In genomic region chr21:32524010-32524719, GRCh38 we compare ENCODE assay signal across 10 cellular contexts.
DNase-seq lines count a peak whose midpoint lies in the region; ATAC-seq, FAIRE-seq and TF ChIP-seq lines count a peak whose summit lies in the region.
"Had no signal": no experiment of that assay in that cellular context is flagged by ENCODE, and none has a peak within 500 bp of the region (broad histone marks: within the 10 kb centered on the region; RNA-seq: fewer than 3 reads in every experiment).

No MANE protein-coding gene starts in this region.

- no peak overlapping the region for H2BK120ac ChIP-seq in IMR-90 (ENCODE audit: low read depth, low read length)

- POLR2A ChIA-PET in IMR-90 (lab: Charles Lee; ENCODE audit: unreplicated experiment) = no interaction called here

- peak overlapping the region; percentile 49; the same call in 1 of the 3 replicates for H2BK15ac ChIP-seq in IMR-90 (ENCODE audit: low read depth, low read length)

- no peaks in the 10 kb centered on the region for H3K36me3 ChIP-seq in IMR-90 (ENCODE audit: control insufficient read depth, insufficient read depth, low read length)
- H3K36me3 ChIP-seq in left lung = no peaks in the 10 kb centered on the region

- H3K27ac ChIP-seq in IMR-90 (ENCODE audit: insufficient read depth, low read length) (peak overlapping the region; percentile 39; the same call in 1 of the 2 replicates), left lung (peak overlapping the region; percentile 31 to 42)

- H3K9me3 ChIP-seq in IMR-90 (ENCODE audit: control insufficient read depth, insufficient read depth, low read length) = peaks cover under 1% of the 10 kb centered on the region; the same call in 1 of the 2 replicates
- H3K9me3 ChIP-seq in left lung = no peaks in the 10 kb centered on the region

- H2BK5ac ChIP-seq in IMR-90 (ENCODE audit: low read depth, low read length, poor library complexity, severe bottlenecking) = peak overlapping the region; percentile 9

- dilution Hi-C loops in IMR-90 (cut with HindIII; ENCODE audit: low sequenced_read_pairs, unreplicated experiment) = no loop called here

- H4K5ac ChIP-seq in IMR-90 (ENCODE audit: low read depth, low read length) = no peak overlapping the region; the same call in 1 of the 2 replicates

- H4K8ac ChIP-seq in IMR-90 (ENCODE audit: low read depth in 2 of 2, low read length in 2 of 2) = 0 out of 4 replicates have a peak overlapping the region, but pooled peaks of 1 of the 2 experiments have one; percentile 62

- no peak overlapping the region for H3K9ac ChIP-seq in IMR-90 (ENCODE audit: low read depth, low read length)

- H3K4me1 ChIP-seq in IMR-90 (ENCODE audit: control insufficient read depth, insufficient read depth, low read length) = peaks cover 17% of the 10 kb centered on the region
- peaks cover 6 to 25% of the 10 kb centered on the region in 2 donors for H3K4me1 ChIP-seq in left lung

- peak overlapping the region; percentile 6; the same call in 1 of the 2 replicates for H2BK20ac ChIP-seq in IMR-90 (ENCODE audit: low read depth, low read length)

- H4K91ac ChIP-seq in IMR-90 (ENCODE audit: insufficient read depth, low read depth, low read length) = no peak overlapping the region

- in situ Hi-C loops in IMR-90 (cut with MboI; ENCODE audit: low sequenced_read_pairs) = no loop called here

- H3K14ac ChIP-seq in IMR-90 (replicated peaks; ENCODE audit: low read depth, low read length) = no peak overlapping the region

- peaks cover 22% of the 10 kb centered on the region; the same call in 1 of the 2 replicates for H3K9me1 ChIP-seq in IMR-90 (ENCODE audit: insufficient read depth, low read length)

- H3K4me3 ChIP-seq in IMR-90 (ENCODE audit: insufficient read depth, low read depth, low read length) (no peak overlapping the region), left lung (no peak overlapping the region)
- H3K4me3 ChIP-seq: GM12878 had no signal

- no peak overlapping the region for H2AK9ac ChIP-seq in IMR-90 (replicated peaks; ENCODE audit: low read depth, low read length, poor library complexity)

- CTCF ChIA-PET in IMR-90 (lab: Yijun Ruan, JAX) = no interaction called here

- H3K27me3 ChIP-seq in IMR-90 (ENCODE audit: control insufficient read depth, insufficient read depth, low read length) (no peaks in the 10 kb centered on the region), left lung (no peaks in the 10 kb centered on the region)

- 0 out of 2 replicates have a peak overlapping the region, but pooled peaks have one; percentile 6 for H3K4ac ChIP-seq in IMR-90 (ENCODE audit: low read depth, low read length)

- H2AFZ ChIP-seq in IMR-90 (replicated peaks; ENCODE audit: low read length, poor library complexity) = peak overlapping the region; percentile 45

- WGBS in IMR-90 (ENCODE audit: extremely low coverage in 2 of 2, insufficient read length in 1 of 2), 2 experiments = no CpG with 5 or more reads among the region's 8 CpGs

- H3K23ac ChIP-seq in IMR-90 (ENCODE audit: low read depth, low read length) = no peak overlapping the region

- no TSS peak for BruUV-seq in IMR-90 (replicated peaks; lab: Mats Ljungman, UMichigan)

- H3K18ac ChIP-seq in IMR-90 (ENCODE audit: low read depth, low read length) = 0 out of 2 replicates have a peak overlapping the region, but pooled peaks have one; percentile 42

- peak overlapping the region; percentile 24; the same call in 1 of the 2 replicates for H3K56ac ChIP-seq in IMR-90 (ENCODE audit: extremely low read depth, insufficient read depth, low read length)

- DNase-seq in IMR-90 (peak; percentile 83), dedifferentiated amniotic fluid mesenchymal stem cell (ENCODE audit: extremely low spot score) (peak; percentile 64), left lung (no peak), urothelium cell line (ENCODE audit: low spot score) (peak; percentile 29)
- DNase-seq in stimulated activated CD4-positive, alpha-beta T cell treated with anti-CD3 and anti-CD28 coated beads, Interleukin-2, amount 100 ng/mL, for 24 hours = no peak
- DNase-seq: SHP77; stimulated activated naive CD4-positive, alpha-beta T cell treated with Interleukin-2 at 50 U/mL for 16 hours had no signal

- H3K79me1 ChIP-seq in IMR-90 (ENCODE audit: low read depth in 1 of 2, low read length in 2 of 2) = no peaks in the 10 kb centered on the region

- peak overlapping the region; percentile 33 for H2AK5ac ChIP-seq in IMR-90 (ENCODE audit: low read depth, low read length)

- FAIRE-seq in urothelium cell line (lab: Jason Lieb, UNC) = no peak
- FAIRE-seq: GM12878 had no signal

- H3K4me2 ChIP-seq in IMR-90 (ENCODE audit: low read depth, low read length) = 0 out of 2 replicates have a peak overlapping the region, but pooled peaks have one; percentile 2

- no peaks in the 10 kb centered on the region for H4K20me1 ChIP-seq in IMR-90 (ENCODE audit: insufficient read depth, low read length)

- TF ChIP-seq CTCF in IMR-90 (conservative IDR thresholded peaks at IDR 0.05; ENCODE audit: low read depth, low read length) (no peak), left lung (IDR thresholded peaks at IDR 0.05) (no peak)

- ATAC-seq in IMR-90 (ENCODE audit: low read depth) (no peak; the same call in 1 of the 2 replicates), left lung (peak; percentile 35), HG03565 (IDR thresholded peaks at IDR 0.05; ENCODE audit: unreplicated experiment) (no peak), HG03025 (IDR thresholded peaks at IDR 0.05; ENCODE audit: low FRiP score, unreplicated experiment) (no peak)
- ATAC-seq: GM12878 had no signal

- intact Hi-C loops in IMR-90 (cut with micrococcal nuclease) (loop anchor here (5.0 kb wide), 2 partner anchors 38 to 112 kb away; partner anchors contain the start of gene EVA1C), left lung (cut with DNase I) (no loop called here)

- TF ChIP-seq RAD21 in IMR-90 (IDR thresholded peaks at IDR 0.05; ENCODE audit: low read length) = no peak

- no peak for TF ChIP-seq POLR2A in IMR-90 (IDR thresholded peaks at IDR 0.05; ENCODE audit: low read depth, low read length)

TF ChIP-seq in IMR-90, 13 proteins besides CTCF, POLR2A, EP300 and RAD21:
- TF ChIP-seq MAZ (IDR thresholded peaks at IDR 0.05; ENCODE audit: borderline replicate concordance, low read depth, low read length) = 0 out of 2 replicates have a peak, but pooled peaks have one; percentile 8
- peak; percentile 42; the same call in 1 of the 2 replicates for TF ChIP-seq BHLHE40 (IDR thresholded peaks at IDR 0.05; ENCODE audit: low read depth, low read length)
- TF ChIP-seq MAFK (IDR thresholded peaks at IDR 0.05; ENCODE audit: low read depth, low read length) = peak; percentile 5; the same call in 1 of the 2 replicates
- TF ChIP-seq ELK1 (IDR thresholded peaks at IDR 0.05; ENCODE audit: borderline replicate concordance, low read depth, low read length) = no peak
- TF ChIP-seq CEBPB (IDR thresholded peaks at IDR 0.05; ENCODE audit: low read depth, low read length) = no peak; the same call in 1 of the 2 replicates
TF ChIP-seq in IMR-90: peak in this region for 3.

Comparison
In these comparisons a context has a peak if more than half of its experiments do, and no peak if none do; other contexts are left out.
1. DNase-seq: peak in IMR-90 (single experiment), dedifferentiated amniotic fluid mesenchymal stem cell (single experiment) and urothelium cell line (single experiment); none in left lung (0 of 2) and stimulated activated CD4-positive, alpha-beta T cell treated with anti-CD3 and anti-CD28 coated beads, Interleukin-2, amount 100 ng/mL, for 24 hours (0 of 2).